8 cellular contexts compared by ENCODE assay signal in the genomic region with DNA sequence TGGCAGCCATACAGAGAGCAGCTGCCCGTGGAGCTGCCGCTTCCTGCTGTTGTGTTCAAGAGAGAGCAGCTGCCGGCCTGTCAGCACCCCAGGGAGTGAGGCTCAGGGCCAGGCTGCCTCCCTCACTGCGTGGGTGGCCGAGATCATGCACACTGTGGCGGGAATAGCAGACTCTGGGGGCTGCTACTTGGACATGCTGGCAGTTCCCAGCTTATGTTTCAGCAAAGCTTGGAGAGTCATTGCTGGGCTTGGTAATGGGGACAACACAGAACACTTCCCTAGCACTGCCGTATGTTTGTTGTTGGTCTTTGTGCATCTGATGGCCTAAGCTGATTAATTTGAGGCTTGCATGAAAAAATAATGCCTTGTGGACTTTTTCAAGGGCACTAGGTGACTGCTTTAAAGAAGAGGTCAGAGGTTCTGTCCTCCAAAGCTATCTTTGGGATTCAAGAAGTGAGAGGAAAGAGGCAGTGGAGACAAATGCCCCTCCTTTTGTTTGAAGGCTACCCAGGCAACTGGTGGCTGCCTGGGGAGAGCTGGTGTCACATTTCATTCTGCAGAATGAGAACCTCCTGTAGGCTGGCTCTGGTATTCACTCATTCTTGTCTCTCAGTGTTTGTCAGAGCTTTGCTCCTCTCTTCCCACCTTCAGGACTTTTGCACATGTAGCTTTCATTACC. TPM values are rescaled to one million over a fixed set of nuclear protein-coding genes. Genes with fewer than 3 reads are reported as not detected.
DNase-seq lines count a peak whose midpoint lies in the region; ATAC-seq, FAIRE-seq and TF ChIP-seq lines count a peak whose summit lies in the region.

No MANE protein-coding gene starts in this region.

- peaks cover 5% of the 10 kb centered on the region for H3K27me3 Mint-ChIP-seq in activated CD8-positive, alpha-beta T cell treated with anti-CD3 and anti-CD28 coated beads for 36 hours
- peaks cover 2% of the 10 kb centered on the region for H3K27me3 Mint-ChIP-seq in CD8-positive, alpha-beta T cell (ENCODE audit: low read depth)
- H3K27me3 Mint-ChIP-seq in activated naive CD8-positive, alpha-beta T cell treated with anti-CD3 and anti-CD28 coated beads, Interleukin-2, amount 50 U/mL, for 24 hours: peaks cover 2% of the 10 kb centered on the region

- H3K27ac Mint-ChIP-seq in activated CD8-positive, alpha-beta T cell treated with anti-CD3 and anti-CD28 coated beads for 36 hours: no peak overlapping the region
- no peak overlapping the region for H3K27ac Mint-ChIP-seq in CD8-positive, alpha-beta T cell
- no peak overlapping the region for H3K27ac Mint-ChIP-seq in activated naive CD8-positive, alpha-beta T cell treated with anti-CD3 and anti-CD28 coated beads, Interleukin-2, amount 50 U/mL, for 24 hours

- DNase-seq in H54 (ENCODE audit: insufficient read length, low spot score) (peak; percentile 50), NCI-H510A (lab: John Stamatoyannopoulos, UW) (peak; percentile 58), dermis blood vessel endothelial cell (peak; percentile 33), midbrain (lab: John Stamatoyannopoulos, UW) (peak; percentile 19)
- DNase-seq in activated CD8-positive, alpha-beta T cell treated with anti-CD3 and anti-CD28 coated beads for 36 hours: no peak
- DNase-seq in CD8-positive, alpha-beta T cell: no peak
- DNase-seq in activated naive CD8-positive, alpha-beta T cell treated with anti-CD3 and anti-CD28 coated beads, Interleukin-2, amount 50 U/mL, for 24 hours: no peak

- H3K27ac ChIP-seq in CD8-positive, alpha-beta T cell (ENCODE audit: low read depth, low read length): no peak overlapping the region

- no peaks in the 10 kb centered on the region for H3K27me3 ChIP-seq in CD8-positive, alpha-beta T cell (ENCODE audit: insufficient read depth, low read length)

- no peaks in the 10 kb centered on the region for H3K4me1 ChIP-seq in CD8-positive, alpha-beta T cell (ENCODE audit: insufficient read depth, low read length)

- intact Hi-C loops in activated CD8-positive, alpha-beta T cell treated with anti-CD3 and anti-CD28 coated beads for 36 hours (cut with micrococcal nuclease): no loop called here
- intact Hi-C loops in CD8-positive, alpha-beta T cell (cut with DNase I, micrococcal nuclease): no loop called here

- no peak overlapping the region for H3K4me3 ChIP-seq in CD8-positive, alpha-beta T cell (ENCODE audit: low read depth, low read length)

- H3K9me3 Mint-ChIP-seq in activated CD8-positive, alpha-beta T cell treated with anti-CD3 and anti-CD28 coated beads for 36 hours: no peaks in the 10 kb centered on the region
- no peaks in the 10 kb centered on the region for H3K9me3 Mint-ChIP-seq in CD8-positive, alpha-beta T cell
- no peaks in the 10 kb centered on the region for H3K9me3 Mint-ChIP-seq in activated naive CD8-positive, alpha-beta T cell treated with anti-CD3 and anti-CD28 coated beads, Interleukin-2, amount 50 U/mL, for 24 hours

- H3K4me1 Mint-ChIP-seq in activated CD8-positive, alpha-beta T cell treated with anti-CD3 and anti-CD28 coated beads for 36 hours (ENCODE audit: low read depth): no peaks in the 10 kb centered on the region
- H3K4me1 Mint-ChIP-seq in CD8-positive, alpha-beta T cell (ENCODE audit: low read depth): no peaks in the 10 kb centered on the region
- H3K4me1 Mint-ChIP-seq in activated naive CD8-positive, alpha-beta T cell treated with anti-CD3 and anti-CD28 coated beads, Interleukin-2, amount 50 U/mL, for 24 hours: no peaks in the 10 kb centered on the region

- POLR2A ChIA-PET in activated CD8-positive, alpha-beta T cell treated with anti-CD3 and anti-CD28 coated beads for 36 hours (lab: Charles Lee): no interaction called here
- POLR2A ChIA-PET in CD8-positive, alpha-beta T cell (lab: Charles Lee): no interaction called here

- H3K36me3 Mint-ChIP-seq in activated CD8-positive, alpha-beta T cell treated with anti-CD3 and anti-CD28 coated beads for 36 hours (ENCODE audit: low read depth): no peaks in the 10 kb centered on the region
- H3K36me3 Mint-ChIP-seq in CD8-positive, alpha-beta T cell: no peaks in the 10 kb centered on the region
- H3K36me3 Mint-ChIP-seq in activated naive CD8-positive, alpha-beta T cell treated with anti-CD3 and anti-CD28 coated beads, Interleukin-2, amount 50 U/mL, for 24 hours (ENCODE audit: low read depth): no peaks in the 10 kb centered on the region

- no peaks in the 10 kb centered on the region for H3K9me3 ChIP-seq in CD8-positive, alpha-beta T cell (ENCODE audit: low read length)

- FAIRE-seq in H54 (lab: Jason Lieb, UNC): peak; percentile 67

- CTCF ChIA-PET in activated CD8-positive, alpha-beta T cell treated with anti-CD3 and anti-CD28 coated beads for 36 hours (lab: Charles Lee): no interaction called here
- CTCF ChIA-PET in CD8-positive, alpha-beta T cell (lab: Charles Lee): no interaction called here

- no peak for ATAC-seq in activated CD8-positive, alpha-beta T cell treated with anti-CD3 and anti-CD28 coated beads for 36 hours
- no peak for ATAC-seq in CD8-positive, alpha-beta T cell
- ATAC-seq in HG03521 (IDR thresholded peaks at IDR 0.05; ENCODE audit: unreplicated experiment): no peak
- ATAC-seq in activated naive CD8-positive, alpha-beta T cell treated with anti-CD3 and anti-CD28 coated beads, Interleukin-2, amount 50 U/mL, for 24 hours: no peak

- TF ChIP-seq POLR2A in H54 (IDR thresholded peaks at IDR 0.05; ENCODE audit: low read depth, low read length): no peak

- no peak for TF ChIP-seq CTCF in activated CD8-positive, alpha-beta T cell treated with anti-CD3 and anti-CD28 coated beads for 36 hours (IDR thresholded peaks at IDR 0.05)
- no peak for TF ChIP-seq CTCF in CD8-positive, alpha-beta T cell (IDR thresholded peaks at IDR 0.05)

- no peaks in the 10 kb centered on the region for H3K36me3 ChIP-seq in CD8-positive, alpha-beta T cell (ENCODE audit: insufficient read depth, low read length)

- no peak overlapping the region for H3K4me3 Mint-ChIP-seq in activated CD8-positive, alpha-beta T cell treated with anti-CD3 and anti-CD28 coated beads for 36 hours
- H3K4me3 Mint-ChIP-seq in CD8-positive, alpha-beta T cell: no peak overlapping the region
- no peak overlapping the region for H3K4me3 Mint-ChIP-seq in activated naive CD8-positive, alpha-beta T cell treated with anti-CD3 and anti-CD28 coated beads, Interleukin-2, amount 50 U/mL, for 24 hours

RNA-seq across cellular contexts. Expression of a gene that starts 18.8 kb away (rescaled TPM):
- total RNA-seq in dermis blood vessel endothelial cell: 2.7 and 3.1 TPM in 2 replicates
- not detected for total RNA-seq in activated CD8-positive, alpha-beta T cell treated with anti-CD3 and anti-CD28 coated beads for 36 hours
- total RNA-seq in CD8-positive, alpha-beta T cell: not detected

Comparison
In these comparisons a context has a peak if more than half of its experiments do, and no peak if none do; other contexts are left out.
1. DNase-seq: peak in H54 (single experiment), NCI-H510A (single experiment), dermis blood vessel endothelial cell (single experiment) and midbrain (single experiment); none in activated CD8-positive, alpha-beta T cell treated with anti-CD3 and anti-CD28 coated beads for 36 hours (single experiment), CD8-positive, alpha-beta T cell (0 of 7) and activated naive CD8-positive, alpha-beta T cell treated with anti-CD3 and anti-CD28 coated beads, Interleukin-2, amount 50 U/mL, for 24 hours (single experiment).